ENCODE assay signal across 9 cellular contexts in the genomic region with DNA sequence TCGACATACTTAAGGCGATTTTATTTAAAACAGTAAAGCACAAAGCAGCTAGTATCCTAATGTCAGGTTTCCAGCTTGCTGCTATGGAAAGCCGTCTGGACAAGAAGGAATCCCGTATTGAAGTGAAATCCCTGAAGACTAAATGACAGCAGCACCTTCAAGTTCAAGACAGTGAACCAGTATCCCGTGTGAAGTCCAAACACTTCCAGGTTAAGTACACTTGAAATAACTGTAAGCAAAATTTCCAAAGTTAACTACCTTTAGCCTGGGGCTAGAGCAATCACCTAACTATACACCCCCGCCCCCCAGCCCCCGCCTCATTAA. TPM values are rescaled to one million over a fixed set of nuclear protein-coding genes. Genes with fewer than 3 reads are reported as not detected.
DNase-seq lines count a peak whose midpoint lies in the region; ATAC-seq and TF ChIP-seq lines count a peak whose summit lies in the region.
"Had no signal": no experiment of that assay in that cellular context is flagged by ENCODE, and none has a peak within 500 bp of the region (broad histone marks: within the 10 kb centered on the region; RNA-seq: fewer than 3 reads in every experiment).

No MANE protein-coding gene starts in this region.

- 52 to 66% (median 55%) methylated on average over 7 of the region's 7 CpGs for WGBS in stomach, 5 donors

- no peaks in the 10 kb centered on the region for H3K9me3 Mint-ChIP-seq in T-helper 1 cell treated with Interleukin-12 subunit alpha and Interleukin-12 subunit beta and Interleukin-4 antibody, amounts not matched to agents 30 μg/mL and 1 μg/mL, for 36 hours
- H3K9me3 Mint-ChIP-seq in activated naive CD8-positive, alpha-beta T cell treated with anti-CD3 and anti-CD28 coated beads, Interleukin-2, amount 10 ng/mL, durations not matched to agents 7 days and 5 days, result no peaks in the 10 kb centered on the region

- H3K4me3 Mint-ChIP-seq in T-helper 1 cell treated with Interleukin-12 subunit alpha and Interleukin-12 subunit beta and Interleukin-4 antibody, amounts not matched to agents 30 μg/mL and 1 μg/mL, for 36 hours, result peak overlapping the region; percentile 67
- peak overlapping the region; percentile 77 for H3K4me3 Mint-ChIP-seq in activated naive CD8-positive, alpha-beta T cell treated with anti-CD3 and anti-CD28 coated beads, Interleukin-2, amount 10 ng/mL, durations not matched to agents 7 days and 5 days

- H3K36me3 Mint-ChIP-seq in T-helper 1 cell treated with Interleukin-12 subunit alpha and Interleukin-12 subunit beta and Interleukin-4 antibody, amounts not matched to agents 30 μg/mL and 1 μg/mL, for 36 hours (ENCODE audit: low read depth), result peaks cover 3% of the 10 kb centered on the region
- H3K36me3 Mint-ChIP-seq in activated naive CD8-positive, alpha-beta T cell treated with anti-CD3 and anti-CD28 coated beads, Interleukin-2, amount 10 ng/mL, durations not matched to agents 7 days and 5 days, result no peaks in the 10 kb centered on the region

- H3K4me1 ChIP-seq in iPS-15b (ENCODE audit: control insufficient read depth, insufficient read depth, low read length) (peaks cover 25% of the 10 kb centered on the region), stomach (peaks cover 0 to 35% (median 18%) of the 10 kb centered on the region in 4 donors)

- intact Hi-C loops in stomach (cut with DNase I; ENCODE audit: low total_unique reads), result no loop called here

- peak overlapping the region; percentile 56 for H3K4me3 ChIP-seq in iPS-15b (ENCODE audit: low read depth, low read length)
- H3K4me3 ChIP-seq in stomach, result peak overlapping the region in 3 of 4 donors; percentile 76 to 87 (median 85)

- no peak for ATAC-seq in activated naive CD8-positive, alpha-beta T cell treated with anti-CD3 and anti-CD28 coated beads, Interleukin-2, amount 10 ng/mL, durations not matched to agents 7 days and 5 days (ENCODE audit: low read depth)
- ATAC-seq in HG02938 (IDR thresholded peaks at IDR 0.05; ENCODE audit: unreplicated experiment), result no peak

- H3K36me3 ChIP-seq in iPS-15b (ENCODE audit: control insufficient read depth, insufficient read depth, low read length) (no peaks in the 10 kb centered on the region), stomach (no peaks in the 10 kb centered on the region)

- no peak overlapping the region for H3K9ac ChIP-seq in iPS-15b (ENCODE audit: low read depth, low read length)

- peaks cover 30% of the 10 kb centered on the region for H3K27me3 Mint-ChIP-seq in T-helper 1 cell treated with Interleukin-12 subunit alpha and Interleukin-12 subunit beta and Interleukin-4 antibody, amounts not matched to agents 30 μg/mL and 1 μg/mL, for 36 hours (ENCODE audit: low read depth)
- H3K27me3 Mint-ChIP-seq in activated naive CD8-positive, alpha-beta T cell treated with anti-CD3 and anti-CD28 coated beads, Interleukin-2, amount 10 ng/mL, durations not matched to agents 7 days and 5 days, result peaks cover 20% of the 10 kb centered on the region

- no peak for TF ChIP-seq EP300 in stomach (IDR thresholded peaks at IDR 0.05)

- peak overlapping the region in 1 of 5 donors; percentile 57 for H3K27ac ChIP-seq in stomach

- peaks cover 8% of the 10 kb centered on the region for H3K27me3 ChIP-seq in iPS-15b (ENCODE audit: control insufficient read depth, insufficient read depth, low read length)
- H3K27me3 ChIP-seq in stomach, result no peaks in the 10 kb centered on the region

- no peaks in the 10 kb centered on the region for H3K9me3 ChIP-seq in iPS-15b (ENCODE audit: control insufficient read depth, insufficient read depth, low read length)
- no peaks in the 10 kb centered on the region for H3K9me3 ChIP-seq in stomach

- no peak for TF ChIP-seq POLR2A in stomach (IDR thresholded peaks at IDR 0.05)

- peaks cover 11% of the 10 kb centered on the region for H3K4me1 Mint-ChIP-seq in T-helper 1 cell treated with Interleukin-12 subunit alpha and Interleukin-12 subunit beta and Interleukin-4 antibody, amounts not matched to agents 30 μg/mL and 1 μg/mL, for 36 hours (ENCODE audit: low read depth)
- peaks cover 14% of the 10 kb centered on the region for H3K4me1 Mint-ChIP-seq in activated naive CD8-positive, alpha-beta T cell treated with anti-CD3 and anti-CD28 coated beads, Interleukin-2, amount 10 ng/mL, durations not matched to agents 7 days and 5 days

- no peak overlapping the region for H3K27ac Mint-ChIP-seq in T-helper 1 cell treated with Interleukin-12 subunit alpha and Interleukin-12 subunit beta and Interleukin-4 antibody, amounts not matched to agents 30 μg/mL and 1 μg/mL, for 36 hours
- no peak overlapping the region for H3K27ac Mint-ChIP-seq in activated naive CD8-positive, alpha-beta T cell treated with anti-CD3 and anti-CD28 coated beads, Interleukin-2, amount 10 ng/mL, durations not matched to agents 7 days and 5 days

- TF ChIP-seq CTCF in stomach (IDR thresholded peaks at IDR 0.05), result no peak

- POLR2A ChIA-PET in activated naive CD8-positive, alpha-beta T cell treated with anti-CD3 and anti-CD28 coated beads, Interleukin-2, amount 10 ng/mL, durations not matched to agents 7 days and 5 days (lab: Charles Lee), result interaction anchor here (0.7 kb wide), 1 partner anchor 274 kb away, joined by 4 read pairs; no protein-coding TSS in a partner anchor

- no peak for DNase-seq in T-helper 1 cell
- DNase-seq in activated naive CD8-positive, alpha-beta T cell treated with anti-CD3 and anti-CD28 coated beads, Interleukin-2, amount 10 ng/mL, durations not matched to agents 7 days and 5 days, result no peak
- DNase-seq in stomach, result no peak
- DNase-seq in SW 1271 (lab: John Stamatoyannopoulos, UW), result no peak
- no peak for DNase-seq in activated CD4-positive, alpha-beta T cell treated with anti-CD3 and anti-CD28 coated beads for 48 hours
- DNase-seq: AML-193 had no signal

RNA-seq across cellular contexts. Expression of a gene that starts 1.2 kb away (rescaled TPM):
- 1 to 10 TPM; 3.6 to 4.0 TPM for total RNA-seq in activated naive CD8-positive, alpha-beta T cell treated with anti-CD3 and anti-CD28 coated beads, Interleukin-2, amount 10 ng/mL, durations not matched to agents 7 days and 5 days
- 10 to 100 TPM in 4 of 5 donors, 1 to 10 TPM in 1; 10.0 to 65.5 (median 14.2) TPM for total RNA-seq in stomach
- 10 to 100 TPM in 1 of 3 donors, 1 to 10 TPM in 2; 2.2 to 15.4 (median 3.2) TPM for polyA plus RNA-seq in stomach
